Comparison of ENCODE assay signal across 1 cellular context in the genomic region with DNA sequence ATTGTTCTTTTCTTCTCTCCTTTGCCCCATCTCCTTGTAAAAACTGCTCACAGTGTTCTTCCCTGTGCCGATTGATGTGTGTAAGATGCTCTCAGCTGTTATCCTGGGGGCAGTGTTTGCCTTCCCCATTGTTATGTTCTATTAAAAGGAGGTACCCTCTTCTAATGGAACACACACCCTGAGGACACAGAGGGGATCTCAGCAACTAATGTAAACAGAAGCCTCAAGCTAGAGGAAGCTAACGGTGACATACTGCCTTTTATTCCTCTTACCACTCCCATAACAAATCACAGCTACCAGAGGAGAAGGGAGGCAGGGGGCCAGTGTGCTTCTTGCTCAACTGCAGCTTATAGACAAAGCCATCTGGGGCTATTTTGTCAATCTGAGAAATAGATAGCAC.
TF ChIP-seq lines count a peak whose summit lies in the region.

No MANE protein-coding gene starts in this region.

TF ChIP-seq in IMR-90, 13 proteins besides CTCF, POLR2A, EP300 and RAD21:
- no peak for TF ChIP-seq RFX5 (IDR thresholded peaks at IDR 0.05; ENCODE audit: low read depth, low read length)
- TF ChIP-seq MXI1 (IDR thresholded peaks at IDR 0.05; ENCODE audit: borderline replicate concordance, low read depth, low read length) = no peak
- no peak for TF ChIP-seq SMC3 (IDR thresholded peaks at IDR 0.05; ENCODE audit: low read depth, low read length)
